In genomic region chr7:131109757-131110293, GRCh38 we compare ENCODE assay signal across 8 cellular contexts.
DNase-seq lines count a peak whose midpoint lies in the region; ATAC-seq and TF ChIP-seq lines count a peak whose summit lies in the region.

No MANE protein-coding gene starts in this region.

- H2AFZ ChIP-seq in osteoblast (ENCODE audit: low read length): peak overlapping the region; percentile 79

- H3K27me3 ChIP-seq in AG04450 (ENCODE audit: control insufficient read depth, insufficient read depth, low read length) (no peaks in the 10 kb centered on the region), osteoblast (ENCODE audit: insufficient read depth, low read length) (no peaks in the 10 kb centered on the region), tibial artery (no peaks in the 10 kb centered on the region)

- H3K4me1 ChIP-seq in osteoblast (ENCODE audit: insufficient read depth, low read length): peaks cover 38% of the 10 kb centered on the region
- H3K4me1 ChIP-seq in tibial artery: peaks cover 0 to 30% (median 5%) of the 10 kb centered on the region in 4 donors

- DNase-seq in AG04450 (ENCODE audit: low read depth, low spot score): no peak
- peak; percentile 84 for DNase-seq in KBM-7
- DNase-seq in SHP77 treated with DMSO at 0.1 percent for 48 hours (lab: John Stamatoyannopoulos, UW): peak; percentile 55
- peak; percentile 66 to 70 for DNase-seq in activated naive CD4-positive, alpha-beta T cell treated with anti-CD3 and anti-CD28 coated beads, Interleukin-2, amount 50 U/mL, for 72 hours (ENCODE audit: low spot score in 2 of 2)
- peak; percentile 77 for DNase-seq in glomerular visceral epithelial cell (ENCODE audit: extremely low spot score)
- DNase-seq in osteoblast (ENCODE audit: insufficient read length, low spot score, missing footprints): peak; percentile 94
- DNase-seq in tibial artery: peak; percentile 77 to 90

- H3K36me3 ChIP-seq in osteoblast (ENCODE audit: insufficient read depth, low read length) (no peaks in the 10 kb centered on the region), tibial artery (no peaks in the 10 kb centered on the region)

- H4K20me1 ChIP-seq in osteoblast (ENCODE audit: insufficient read depth, low read length): peaks cover 7% of the 10 kb centered on the region

- CTCF ChIA-PET in AG04450 (lab: Charles Lee): interaction anchor here (1.1 to 1.3 kb wide), 2 partner anchors 40 to 213 kb away, joined by 3 to 7 read pairs; no protein-coding TSS in a partner anchor

- H3K36me3 Mint-ChIP-seq in activated naive CD4-positive, alpha-beta T cell treated with anti-CD3 and anti-CD28 coated beads, Interleukin-2, amount 50 U/mL, for 72 hours: peaks cover 21% of the 10 kb centered on the region in 2 donors

- peak overlapping the region; percentile 96 to 99 for H3K27ac Mint-ChIP-seq in activated naive CD4-positive, alpha-beta T cell treated with anti-CD3 and anti-CD28 coated beads, Interleukin-2, amount 50 U/mL, for 72 hours

- POLR2A ChIA-PET in AG04450 (lab: Yijun Ruan, JAX): interaction anchor here (0.6 to 2.3 kb wide), 16 partner anchors 37 to 837 kb away, joined by 3 to 13 read pairs (median 4); partner anchors contain the start of gene MKLN1

- in situ Hi-C loops in KBM-7 (cut with MboI; ENCODE audit: low pct_unique_long_range_greater_than_20kb, low sequenced_read_pairs): no loop called here

- TF ChIP-seq CTCF in AG04450 (IDR thresholded peaks at IDR 0.05; ENCODE audit: low read depth, low read length) (no peak), osteoblast (IDR thresholded peaks at IDR 0.05; ENCODE audit: extremely low read depth, low read depth, low read length) (no peak), tibial artery (IDR thresholded peaks at IDR 0.05) (no peak)

- H3K9me3 Mint-ChIP-seq in activated naive CD4-positive, alpha-beta T cell treated with anti-CD3 and anti-CD28 coated beads, Interleukin-2, amount 50 U/mL, for 72 hours: peaks cover 0 to 5% of the 10 kb centered on the region in 2 donors

- peak overlapping the region; percentile 96 for H3K4me2 ChIP-seq in osteoblast (ENCODE audit: insufficient read depth, low read length)

- ATAC-seq in GM18907 (IDR thresholded peaks at IDR 0.05; ENCODE audit: unreplicated experiment): peak; percentile 26
- peak in 1 of 2 donors; percentile 5 for ATAC-seq in activated naive CD4-positive, alpha-beta T cell treated with anti-CD3 and anti-CD28 coated beads, Interleukin-2, amount 50 U/mL, for 72 hours

- intact Hi-C loops in tibial artery (cut with DNase I; ENCODE audit: low total_unique reads): loop anchor here (5.0 to 10.0 kb wide), 4 partner anchors 145 to 305 kb away; no protein-coding TSS in a partner anchor

- peaks cover 66% of the 10 kb centered on the region for H3K79me2 ChIP-seq in osteoblast (ENCODE audit: insufficient read depth, low read length)

- H3K9me3 ChIP-seq in AG04450 (ENCODE audit: control insufficient read depth, insufficient read depth, low read length): no peaks in the 10 kb centered on the region; the same call in 1 of the 2 replicates
- H3K9me3 ChIP-seq in osteoblast (ENCODE audit: low read depth, low read length): no peaks in the 10 kb centered on the region
- H3K9me3 ChIP-seq in tibial artery: no peaks in the 10 kb centered on the region

- H3K27ac ChIP-seq in AG04450 (ENCODE audit: low read depth, low read length) (peak overlapping the region; percentile 94), osteoblast (ENCODE audit: low read depth, low read length) (peak overlapping the region; percentile 97), tibial artery (peak overlapping the region; percentile 99)

- H3K4me3 ChIP-seq in AG04450 (ENCODE audit: low read depth, low read length) (peak overlapping the region; percentile 72), osteoblast (ENCODE audit: insufficient read depth, low read length) (peak overlapping the region; percentile 91), tibial artery (peak overlapping the region; percentile 80 to 86)
